10 cellular contexts compared by ENCODE assay signal in the genomic region with DNA sequence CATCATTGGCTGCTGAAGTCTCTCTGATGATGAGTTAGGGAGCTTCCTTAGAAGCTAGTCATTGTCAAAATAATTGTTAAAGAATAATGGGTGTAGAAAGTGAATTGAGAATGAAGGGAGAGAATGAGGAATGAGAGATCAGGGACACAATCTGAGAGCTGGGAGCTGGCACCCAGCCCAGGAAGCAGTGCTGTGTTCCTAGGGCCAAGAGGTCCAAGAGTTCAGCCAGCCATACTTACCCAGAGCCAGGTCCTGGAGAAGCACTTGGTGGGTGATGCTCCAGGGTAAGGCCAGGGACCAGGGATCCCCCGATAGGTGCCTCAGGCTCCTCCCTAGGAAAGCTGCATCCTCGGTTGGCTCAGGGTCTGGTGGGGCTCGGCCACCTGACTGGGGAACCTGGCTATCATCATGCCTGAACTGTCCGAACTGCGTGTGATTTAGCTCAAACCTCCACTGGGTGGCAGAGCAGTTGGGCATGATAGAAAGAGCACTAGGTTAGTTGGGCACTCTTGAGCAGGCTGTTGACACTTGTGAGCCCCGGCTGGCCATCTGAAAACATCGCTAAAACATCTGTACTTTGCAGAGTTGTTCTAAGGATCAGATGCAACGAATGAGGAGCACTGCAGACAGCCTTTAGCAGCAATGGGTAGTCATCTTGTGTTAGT.
DNase-seq lines count a peak whose midpoint lies in the region; ATAC-seq and TF ChIP-seq lines count a peak whose summit lies in the region.
"Had no signal": no experiment of that assay in that cellular context is flagged by ENCODE, and none has a peak within 500 bp of the region (broad histone marks: within the 10 kb centered on the region; RNA-seq: fewer than 3 reads in every experiment).

No MANE protein-coding gene starts in this region.

- intact Hi-C loops in natural killer cell (cut with micrococcal nuclease), result loop anchor here (2.0 kb wide), 1 partner anchor 278 kb away; no protein-coding TSS in a partner anchor
- intact Hi-C loops in colonic mucosa (cut with DNase I), result no loop called here

- no peak for TF ChIP-seq POLR2A in suprapubic skin (IDR thresholded peaks at IDR 0.05)

- TF ChIP-seq CTCF in GM12873 (IDR thresholded peaks at IDR 0.05; ENCODE audit: insufficient read depth, low read depth, low read length, missing control alignments) (peak; percentile 21), natural killer cell (IDR thresholded peaks at IDR 0.05) (peak; percentile 26), progenitor cell of endocrine pancreas (IDR thresholded peaks at IDR 0.05; ENCODE audit: unreplicated experiment) (no peak), suprapubic skin (IDR thresholded peaks at IDR 0.05) (no peak), colonic mucosa (IDR thresholded peaks at IDR 0.05) (no peak)

- H3K27ac ChIP-seq in caudate nucleus (ENCODE audit: low read depth, low read length) (no peak overlapping the region), suprapubic skin (no peak overlapping the region), colonic mucosa (no peak overlapping the region)
- no peak overlapping the region for H3K27ac ChIP-seq in effector memory CD4-positive, alpha-beta T cell (ENCODE audit: insufficient read depth, low read length, poor library complexity, severe bottlenecking)
- H3K27ac ChIP-seq: KMS-11, skin epidermis had no signal

- H3K36me3 ChIP-seq in effector memory CD4-positive, alpha-beta T cell (ENCODE audit: control insufficient read depth, insufficient read depth, low read length), result no peaks in the 10 kb centered on the region
- H3K36me3 ChIP-seq in suprapubic skin (no peaks in the 10 kb centered on the region), colonic mucosa (no peaks in the 10 kb centered on the region)

- H3K27me3 Mint-ChIP-seq in natural killer cell (ENCODE audit: low read depth in 2 of 2) (no peaks in the 10 kb centered on the region), progenitor cell of endocrine pancreas (no peaks in the 10 kb centered on the region)

- WGBS in suprapubic skin, result 67% methylated on average over 5 of the region's 8 CpGs

- no peak overlapping the region for H3K9ac ChIP-seq in colonic mucosa (ENCODE audit: low read depth in 2 of 2, low read length in 2 of 2)
- H3K9ac ChIP-seq: KMS-11 had no signal

- TF ChIP-seq EP300 in suprapubic skin (IDR thresholded peaks at IDR 0.05), result no peak

- no peak overlapping the region for H3K27ac Mint-ChIP-seq in natural killer cell
- H3K27ac Mint-ChIP-seq in progenitor cell of endocrine pancreas, result no peak overlapping the region

- peak; percentile 62 to 92 (median 68) for ATAC-seq in natural killer cell

- peak; percentile 26 for DNase-seq in NCI-H2196 treated with DMSO at 0.1 percent for 48 hours (lab: John Stamatoyannopoulos, UW; ENCODE audit: unreplicated experiment)
- peak in 50 of 61 donors; percentile 12 to 72 (median 38) for DNase-seq in caudate nucleus (lab: John Stamatoyannopoulos, UW)
- DNase-seq in natural killer cell, result peak; percentile 18
- no peak for DNase-seq in effector memory CD4-positive, alpha-beta T cell
- DNase-seq in progenitor cell of endocrine pancreas (ENCODE audit: low spot score, unreplicated experiment), result no peak
- no peak for DNase-seq in suprapubic skin (ENCODE audit: low spot score in 2 of 2)
- no peak for DNase-seq in colonic mucosa

- H3K9me3 ChIP-seq in effector memory CD4-positive, alpha-beta T cell (ENCODE audit: control insufficient read depth, low read length), result no peaks in the 10 kb centered on the region
- H3K9me3 ChIP-seq in suprapubic skin (no peaks in the 10 kb centered on the region), colonic mucosa (no peaks in the 10 kb centered on the region)

- H3K36me3 Mint-ChIP-seq in natural killer cell (no peaks in the 10 kb centered on the region), progenitor cell of endocrine pancreas (ENCODE audit: insufficient read depth) (no peaks in the 10 kb centered on the region)

- H3K9me3 Mint-ChIP-seq in natural killer cell, result no peaks in the 10 kb centered on the region
- no peaks in the 10 kb centered on the region for H3K9me3 Mint-ChIP-seq in progenitor cell of endocrine pancreas (ENCODE audit: low read depth)

- H3K4me1 ChIP-seq in effector memory CD4-positive, alpha-beta T cell (ENCODE audit: control insufficient read depth, insufficient read depth, low read length, poor library complexity, severe bottlenecking), result no peaks in the 10 kb centered on the region
- H3K4me1 ChIP-seq in suprapubic skin (no peaks in the 10 kb centered on the region), colonic mucosa (no peaks in the 10 kb centered on the region)

- no peaks in the 10 kb centered on the region for H3K27me3 ChIP-seq in effector memory CD4-positive, alpha-beta T cell (replicated peaks; ENCODE audit: control insufficient read depth, insufficient read depth, low read length, poor library complexity, severe bottlenecking)
- H3K27me3 ChIP-seq in suprapubic skin, result peaks cover 7% of the 10 kb centered on the region
- H3K27me3 ChIP-seq in colonic mucosa, result no peaks in the 10 kb centered on the region

- H3K4me3 Mint-ChIP-seq in natural killer cell (no peak overlapping the region), progenitor cell of endocrine pancreas (ENCODE audit: low read depth) (no peak overlapping the region)

- no peak overlapping the region for H3K4me3 ChIP-seq in effector memory CD4-positive, alpha-beta T cell (ENCODE audit: insufficient read depth, low read depth, low read length, poor library complexity, severe bottlenecking)
- H3K4me3 ChIP-seq in suprapubic skin, result no peak overlapping the region
- no peak overlapping the region for H3K4me3 ChIP-seq in colonic mucosa
- H3K4me3 ChIP-seq: skin epidermis had no signal

- H3K4me1 Mint-ChIP-seq in natural killer cell, result peaks cover 16 to 20% of the 10 kb centered on the region in 2 donors
- peaks cover 9% of the 10 kb centered on the region for H3K4me1 Mint-ChIP-seq in progenitor cell of endocrine pancreas (ENCODE audit: low read depth)

Comparison
In these comparisons a context has a peak if more than half of its experiments do, and no peak if none do; other contexts are left out.
1. CTCF ChIP-seq: peak in GM12873 (single experiment) and natural killer cell (single experiment); none in progenitor cell of endocrine pancreas (single experiment), suprapubic skin (0 of 2) and colonic mucosa (single experiment).
2. DNase-seq: peak in NCI-H2196 treated with DMSO at 0.1 percent for 48 hours (single experiment), caudate nucleus (50 of 61) and natural killer cell (single experiment); none in effector memory CD4-positive, alpha-beta T cell (0 of 3), progenitor cell of endocrine pancreas (single experiment), suprapubic skin (0 of 2) and colonic mucosa (single experiment).